13 cellular contexts compared by ENCODE assay signal in the genomic region with DNA sequence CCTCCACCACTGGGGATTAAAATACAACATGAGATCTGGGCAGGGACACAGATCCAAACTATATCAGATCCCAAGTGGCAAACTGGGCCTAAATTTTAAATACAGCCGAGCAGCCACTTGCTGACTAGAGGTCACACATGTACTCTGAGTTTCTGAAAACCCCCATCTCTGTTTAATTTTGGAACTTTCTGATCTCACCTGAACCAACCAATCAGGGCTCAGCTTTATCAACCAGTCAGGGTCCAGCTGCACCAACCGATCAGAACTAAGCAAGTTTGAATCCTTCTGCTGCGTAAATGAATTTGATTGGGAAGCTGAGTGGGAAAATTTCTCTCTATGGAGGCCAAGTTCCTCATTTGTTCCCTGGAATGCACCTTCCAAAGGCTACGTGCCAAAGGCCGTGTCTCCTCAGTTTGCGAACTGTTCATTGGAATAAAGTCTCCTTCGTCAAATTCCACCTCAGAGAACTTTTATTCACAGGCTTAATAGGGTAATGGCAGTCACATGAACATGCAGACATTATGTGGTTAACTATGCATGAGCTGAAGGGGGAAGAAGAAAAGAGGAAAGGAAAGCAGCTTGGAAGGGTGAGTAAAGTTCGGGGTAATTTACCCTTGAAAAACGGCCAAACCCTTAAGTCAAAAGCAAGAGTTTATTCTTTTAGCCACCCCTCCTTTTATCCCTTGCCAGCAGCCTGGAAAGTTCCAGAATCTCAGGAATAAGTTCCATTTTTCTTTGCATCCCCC. TPM values are rescaled to one million over a fixed set of nuclear protein-coding genes. Genes with fewer than 3 reads are reported as not detected.
DNase-seq lines count a peak whose midpoint lies in the region; ATAC-seq and TF ChIP-seq lines count a peak whose summit lies in the region.
"Had no signal": no experiment of that assay in that cellular context is flagged by ENCODE, and none has a peak within 500 bp of the region (broad histone marks: within the 10 kb centered on the region; RNA-seq: fewer than 3 reads in every experiment).

No MANE protein-coding gene starts in this region.

- H3K36me3 ChIP-seq in lower lobe of right lung (no peaks in the 10 kb centered on the region), upper lobe of right lung (no peaks in the 10 kb centered on the region)

- DNase-seq in Right ventricle myocardium superior, result no peak
- no peak for DNase-seq in right cardiac atrium
- peak; percentile 55 for DNase-seq in SIG-M5 (lab: John Stamatoyannopoulos, UW)
- no peak for DNase-seq in lower lobe of right lung
- DNase-seq in upper lobe of right lung, result no peak
- no peak for DNase-seq in SHP77 treated with DMSO at 0.1 percent for 48 hours (lab: John Stamatoyannopoulos, UW)
- DNase-seq: cerebellar nuclear complex, NCI-H2029, SW 1271 had no signal

- H3K27me3 ChIP-seq in right cardiac atrium (ENCODE audit: control insufficient read depth, insufficient read depth) (no peaks in the 10 kb centered on the region), lower lobe of right lung (ENCODE audit: low read depth) (no peaks in the 10 kb centered on the region), upper lobe of right lung (no peaks in the 10 kb centered on the region)
- H3K27me3 ChIP-seq: hepatocyte had no signal

- intact Hi-C loops in Right ventricle myocardium superior (cut with DNase I) (no loop called here), right cardiac atrium (cut with DNase I) (no loop called here), lower lobe of right lung (cut with DNase I) (no loop called here), upper lobe of right lung (cut with DNase I) (no loop called here)

- TF ChIP-seq CTCF in lower lobe of right lung (IDR thresholded peaks at IDR 0.05) (no peak), upper lobe of right lung (IDR thresholded peaks at IDR 0.05) (no peak)

- ATAC-seq in Right ventricle myocardium superior (ENCODE audit: poor library complexity) (peak; percentile 16), right cardiac atrium (no peak), lower lobe of right lung (peak; percentile 78 to 79), upper lobe of right lung (peak; percentile 81), GM21447 (IDR thresholded peaks at IDR 0.05; ENCODE audit: unreplicated experiment) (no peak), HG03196 (IDR thresholded peaks at IDR 0.05; ENCODE audit: unreplicated experiment) (no peak)
- ATAC-seq: A549 had no signal

- H3K4me3 ChIP-seq in right cardiac atrium (ENCODE audit: low read length), result no peak overlapping the region
- H3K4me3 ChIP-seq in lower lobe of right lung, result peak overlapping the region; percentile 1
- H3K4me3 ChIP-seq in upper lobe of right lung, result no peak overlapping the region
- H3K4me3 ChIP-seq: A549, hepatocyte had no signal

- H3K27ac ChIP-seq in right cardiac atrium (ENCODE audit: low read length) (no peak overlapping the region), lower lobe of right lung (peak overlapping the region; percentile 44), upper lobe of right lung (peak overlapping the region; percentile 48)
- H3K27ac ChIP-seq: A549, hepatocyte had no signal

- H3K9me3 ChIP-seq in right cardiac atrium (ENCODE audit: control insufficient read depth, low read length), result no peaks in the 10 kb centered on the region
- no peaks in the 10 kb centered on the region for H3K9me3 ChIP-seq in lower lobe of right lung
- H3K9me3 ChIP-seq in upper lobe of right lung, result no peaks in the 10 kb centered on the region
- H3K9me3 ChIP-seq: A549 had no signal

- H3K4me1 ChIP-seq in right cardiac atrium (ENCODE audit: control insufficient read depth, insufficient read depth, low read length) (no peaks in the 10 kb centered on the region), lower lobe of right lung (peaks cover 27% of the 10 kb centered on the region), upper lobe of right lung (peaks cover 16% of the 10 kb centered on the region)
- H3K4me1 ChIP-seq: A549 had no signal

- WGBS in right cardiac atrium, result 72% methylated on average over 9 of the region's 9 CpGs

RNA-seq across cellular contexts. Expression of a gene that starts 3.7 kb away (rescaled TPM):
- 0.65 TPM for total RNA-seq in Right ventricle myocardium superior
- 1 to 10 TPM in 2 of 4 donors, under 1 TPM in 2; 0.48 to 1.4 (median 0.88) TPM for total RNA-seq in right cardiac atrium
- polyA plus RNA-seq in right cardiac atrium, result 0.11 TPM
- 4.9 TPM for total RNA-seq in lower lobe of right lung
- 3.0 TPM for total RNA-seq in upper lobe of right lung
- polyA plus RNA-seq: A549, hepatocyte had no signal

Comparison
In these comparisons a context has a peak if more than half of its experiments do, and no peak if none do; other contexts are left out.
1. ATAC-seq: peak in Right ventricle myocardium superior (single experiment), lower lobe of right lung (2 of 2) and upper lobe of right lung (single experiment); none in right cardiac atrium (0 of 2), GM21447 (single experiment) and HG03196 (single experiment).